ENCODE assay signal across 28 cellular contexts in the genomic region with DNA sequence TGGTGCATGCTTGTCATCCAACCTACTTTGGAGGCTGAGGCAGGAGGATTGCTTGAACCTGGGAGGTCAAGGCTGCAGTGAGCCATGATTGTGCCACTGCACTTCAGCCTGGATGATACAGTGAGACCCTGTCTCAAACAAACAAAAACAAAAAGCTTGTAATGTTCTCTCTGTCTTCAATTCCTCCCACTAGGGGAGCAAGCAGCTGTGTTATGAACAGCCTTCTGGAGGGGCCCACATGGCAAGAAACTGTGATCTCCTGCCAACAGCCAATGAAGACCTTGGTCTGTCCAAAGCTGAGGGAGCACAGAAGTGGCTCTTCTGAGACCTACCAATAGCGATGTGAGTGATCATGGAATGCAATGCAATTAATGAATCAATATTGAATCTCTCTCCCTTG.
"Had no signal": no experiment of that assay in that cellular context is flagged by ENCODE, and none has a peak within 500 bp of the region (broad histone marks: within the 10 kb centered on the region; RNA-seq: fewer than 3 reads in every experiment).

No MANE protein-coding gene starts in this region.

- H3K4me3 Mint-ChIP-seq: activated CD4-positive, alpha-beta memory T cell treated with anti-CD3 and anti-CD28 coated beads, Interleukin-2, amount 10 ng/mL, durations not matched to agents 7 days and 5 days; activated CD4-positive, alpha-beta T cell treated with anti-CD3 and anti-CD28 coated beads, Interleukin-2, amount 10 ng/mL, durations not matched to agents 7 days and 5 days; activated naive CD4-positive, alpha-beta T cell treated with anti-CD3 and anti-CD28 coated beads, Interleukin-2, amount 10 ng/mL, durations not matched to agents 7 days and 5 days; activated naive CD8-positive, alpha-beta T cell treated with anti-CD3 and anti-CD28 coated beads, Interleukin-2, amount 10 ng/mL, durations not matched to agents 7 days and 5 days; activated T-cell treated with anti-CD3 and anti-CD28 coated beads, Interleukin-2, amount 50 U/mL, for 24 hours; activated T-cell treated with anti-CD3 and anti-CD28 coated beads, Interleukin-2, amount 50 U/mL, for 72 hours; brain had no signal

- H3K4me1 ChIP-seq: ascending aorta, breast epithelium, colonic mucosa, esophagus squamous epithelium, gastroesophageal sphincter, heart right ventricle had no signal

- H3K36me3 ChIP-seq: ascending aorta, breast epithelium, cardiac muscle cell, colonic mucosa, esophagus squamous epithelium, gastroesophageal sphincter, heart right ventricle had no signal

- H3K27ac ChIP-seq: ascending aorta, breast epithelium, cardiac muscle cell, colonic mucosa, esophagus squamous epithelium, gastroesophageal sphincter, heart right ventricle had no signal

- H3K36me3 Mint-ChIP-seq: activated naive CD4-positive, alpha-beta T cell treated with anti-CD3 and anti-CD28 coated beads, Interleukin-2, amount 10 ng/mL, durations not matched to agents 7 days and 5 days; activated naive CD4-positive, alpha-beta T cell treated with anti-CD3 and anti-CD28 coated beads, Interleukin-2, amount 50 U/mL, for 72 hours; activated naive CD8-positive, alpha-beta T cell treated with anti-CD3 and anti-CD28 coated beads, Interleukin-2, amount 10 ng/mL, durations not matched to agents 7 days and 5 days; brain had no signal

- H3K27me3 Mint-ChIP-seq: activated CD4-positive, alpha-beta memory T cell treated with anti-CD3 and anti-CD28 coated beads, Interleukin-2, amount 10 ng/mL, durations not matched to agents 7 days and 5 days; activated naive CD4-positive, alpha-beta T cell treated with anti-CD3 and anti-CD28 coated beads, Interleukin-2, amount 10 ng/mL, durations not matched to agents 7 days and 5 days had no signal

- DNase-seq: activated CD4-positive, alpha-beta memory T cell treated with anti-CD3 and anti-CD28 coated beads, Interleukin-2, amount 10 ng/mL, durations not matched to agents 7 days and 5 days; activated CD4-positive, alpha-beta T cell treated with anti-CD3 and anti-CD28 coated beads for 1 hour; activated CD4-positive, alpha-beta T cell treated with anti-CD3 and anti-CD28 coated beads for 4 hours; activated CD4-positive, alpha-beta T cell treated with anti-CD3 and anti-CD28 coated beads, Interleukin-2, amount 10 ng/mL, durations not matched to agents 7 days and 5 days; activated CD4-positive, alpha-beta T cell treated with anti-CD3 and anti-CD28 coated beads, Interleukin-2, amount 50 U/mL, for 4 hours; activated CD8-positive, alpha-beta memory T cell treated with anti-CD3 and anti-CD28 coated beads, Interleukin-2, amount 50 U/mL, for 48 hours; activated gamma-delta T cell; activated naive CD4-positive, alpha-beta T cell; activated naive CD4-positive, alpha-beta T cell treated with anti-CD3 and anti-CD28 coated beads, Interleukin-2, amount 10 ng/mL, durations not matched to agents 7 days and 5 days; activated naive CD8-positive, alpha-beta T cell treated with anti-CD3 and anti-CD28 coated beads, Interleukin-2, amount 10 ng/mL, durations not matched to agents 7 days and 5 days; activated T-cell treated with anti-CD3 and anti-CD28 coated beads for 4 hours; activated T-cell treated with anti-CD3 and anti-CD28 coated beads, Interleukin-2, amount 50 U/mL, for 24 hours; activated T-cell treated with anti-CD3 and anti-CD28 coated beads, Interleukin-2, amount 50 U/mL, for 72 hours; central memory CD4-positive, alpha-beta T cell; cerebellar nuclear complex; colonic mucosa; effector CD8-positive, alpha-beta T cell; erythroblast; esophagus squamous epithelium; foreskin melanocyte; heart right ventricle; T-helper 2 cell had no signal

- H3K27ac Mint-ChIP-seq: activated CD4-positive, alpha-beta memory T cell treated with anti-CD3 and anti-CD28 coated beads, Interleukin-2, amount 10 ng/mL, durations not matched to agents 7 days and 5 days; activated CD4-positive, alpha-beta T cell treated with anti-CD3 and anti-CD28 coated beads, Interleukin-2, amount 10 ng/mL, durations not matched to agents 7 days and 5 days; activated naive CD4-positive, alpha-beta T cell treated with anti-CD3 and anti-CD28 coated beads, Interleukin-2, amount 10 ng/mL, durations not matched to agents 7 days and 5 days; activated naive CD4-positive, alpha-beta T cell treated with anti-CD3 and anti-CD28 coated beads, Interleukin-2, amount 50 U/mL, for 72 hours; activated naive CD8-positive, alpha-beta T cell treated with anti-CD3 and anti-CD28 coated beads, Interleukin-2, amount 10 ng/mL, durations not matched to agents 7 days and 5 days; activated T-cell treated with anti-CD3 and anti-CD28 coated beads, Interleukin-2, amount 50 U/mL, for 24 hours; activated T-cell treated with anti-CD3 and anti-CD28 coated beads, Interleukin-2, amount 50 U/mL, for 72 hours; brain had no signal

- H3K4me1 Mint-ChIP-seq: activated CD4-positive, alpha-beta memory T cell treated with anti-CD3 and anti-CD28 coated beads, Interleukin-2, amount 10 ng/mL, durations not matched to agents 7 days and 5 days; activated CD4-positive, alpha-beta T cell treated with anti-CD3 and anti-CD28 coated beads, Interleukin-2, amount 10 ng/mL, durations not matched to agents 7 days and 5 days; activated naive CD4-positive, alpha-beta T cell treated with anti-CD3 and anti-CD28 coated beads, Interleukin-2, amount 10 ng/mL, durations not matched to agents 7 days and 5 days; activated naive CD8-positive, alpha-beta T cell treated with anti-CD3 and anti-CD28 coated beads, Interleukin-2, amount 10 ng/mL, durations not matched to agents 7 days and 5 days had no signal

- H3K27me3 ChIP-seq: ascending aorta, breast epithelium, cardiac muscle cell, colonic mucosa, heart right ventricle had no signal

- H3K4me3 ChIP-seq: ascending aorta, breast epithelium, cardiac muscle cell, colonic mucosa, esophagus squamous epithelium, gastroesophageal sphincter, heart right ventricle had no signal

- H3K9me3 Mint-ChIP-seq: activated CD4-positive, alpha-beta memory T cell treated with anti-CD3 and anti-CD28 coated beads, Interleukin-2, amount 10 ng/mL, durations not matched to agents 7 days and 5 days; activated CD4-positive, alpha-beta T cell treated with anti-CD3 and anti-CD28 coated beads, Interleukin-2, amount 10 ng/mL, durations not matched to agents 7 days and 5 days; activated naive CD4-positive, alpha-beta T cell treated with anti-CD3 and anti-CD28 coated beads, Interleukin-2, amount 10 ng/mL, durations not matched to agents 7 days and 5 days; activated T-cell treated with anti-CD3 and anti-CD28 coated beads, Interleukin-2, amount 50 U/mL, for 24 hours had no signal

- H3K9me3 ChIP-seq: ascending aorta, breast epithelium, colonic mucosa, esophagus squamous epithelium had no signal

- ATAC-seq: activated naive CD4-positive, alpha-beta T cell treated with anti-CD3 and anti-CD28 coated beads, Interleukin-2, amount 50 U/mL, for 72 hours; activated T-cell treated with anti-CD3 and anti-CD28 coated beads, Interleukin-2, amount 50 U/mL, for 72 hours; gastroesophageal sphincter; heart right ventricle had no signal
